1 cellular context compared by ENCODE assay signal in genomic region chr15:72057548-72058091, GRCh38.
TF ChIP-seq lines count a peak whose summit lies in the region.

No MANE protein-coding gene starts in this region.

TF ChIP-seq in K562, 482 proteins besides CTCF, POLR2A, EP300 and RAD21 (continued from another document):
- no peak for TF ChIP-seq ZNF609 (CRISPR knock-in tag; IDR thresholded peaks at IDR 0.05; ENCODE audit: borderline replicate concordance)
- TF ChIP-seq, protein P1, sequence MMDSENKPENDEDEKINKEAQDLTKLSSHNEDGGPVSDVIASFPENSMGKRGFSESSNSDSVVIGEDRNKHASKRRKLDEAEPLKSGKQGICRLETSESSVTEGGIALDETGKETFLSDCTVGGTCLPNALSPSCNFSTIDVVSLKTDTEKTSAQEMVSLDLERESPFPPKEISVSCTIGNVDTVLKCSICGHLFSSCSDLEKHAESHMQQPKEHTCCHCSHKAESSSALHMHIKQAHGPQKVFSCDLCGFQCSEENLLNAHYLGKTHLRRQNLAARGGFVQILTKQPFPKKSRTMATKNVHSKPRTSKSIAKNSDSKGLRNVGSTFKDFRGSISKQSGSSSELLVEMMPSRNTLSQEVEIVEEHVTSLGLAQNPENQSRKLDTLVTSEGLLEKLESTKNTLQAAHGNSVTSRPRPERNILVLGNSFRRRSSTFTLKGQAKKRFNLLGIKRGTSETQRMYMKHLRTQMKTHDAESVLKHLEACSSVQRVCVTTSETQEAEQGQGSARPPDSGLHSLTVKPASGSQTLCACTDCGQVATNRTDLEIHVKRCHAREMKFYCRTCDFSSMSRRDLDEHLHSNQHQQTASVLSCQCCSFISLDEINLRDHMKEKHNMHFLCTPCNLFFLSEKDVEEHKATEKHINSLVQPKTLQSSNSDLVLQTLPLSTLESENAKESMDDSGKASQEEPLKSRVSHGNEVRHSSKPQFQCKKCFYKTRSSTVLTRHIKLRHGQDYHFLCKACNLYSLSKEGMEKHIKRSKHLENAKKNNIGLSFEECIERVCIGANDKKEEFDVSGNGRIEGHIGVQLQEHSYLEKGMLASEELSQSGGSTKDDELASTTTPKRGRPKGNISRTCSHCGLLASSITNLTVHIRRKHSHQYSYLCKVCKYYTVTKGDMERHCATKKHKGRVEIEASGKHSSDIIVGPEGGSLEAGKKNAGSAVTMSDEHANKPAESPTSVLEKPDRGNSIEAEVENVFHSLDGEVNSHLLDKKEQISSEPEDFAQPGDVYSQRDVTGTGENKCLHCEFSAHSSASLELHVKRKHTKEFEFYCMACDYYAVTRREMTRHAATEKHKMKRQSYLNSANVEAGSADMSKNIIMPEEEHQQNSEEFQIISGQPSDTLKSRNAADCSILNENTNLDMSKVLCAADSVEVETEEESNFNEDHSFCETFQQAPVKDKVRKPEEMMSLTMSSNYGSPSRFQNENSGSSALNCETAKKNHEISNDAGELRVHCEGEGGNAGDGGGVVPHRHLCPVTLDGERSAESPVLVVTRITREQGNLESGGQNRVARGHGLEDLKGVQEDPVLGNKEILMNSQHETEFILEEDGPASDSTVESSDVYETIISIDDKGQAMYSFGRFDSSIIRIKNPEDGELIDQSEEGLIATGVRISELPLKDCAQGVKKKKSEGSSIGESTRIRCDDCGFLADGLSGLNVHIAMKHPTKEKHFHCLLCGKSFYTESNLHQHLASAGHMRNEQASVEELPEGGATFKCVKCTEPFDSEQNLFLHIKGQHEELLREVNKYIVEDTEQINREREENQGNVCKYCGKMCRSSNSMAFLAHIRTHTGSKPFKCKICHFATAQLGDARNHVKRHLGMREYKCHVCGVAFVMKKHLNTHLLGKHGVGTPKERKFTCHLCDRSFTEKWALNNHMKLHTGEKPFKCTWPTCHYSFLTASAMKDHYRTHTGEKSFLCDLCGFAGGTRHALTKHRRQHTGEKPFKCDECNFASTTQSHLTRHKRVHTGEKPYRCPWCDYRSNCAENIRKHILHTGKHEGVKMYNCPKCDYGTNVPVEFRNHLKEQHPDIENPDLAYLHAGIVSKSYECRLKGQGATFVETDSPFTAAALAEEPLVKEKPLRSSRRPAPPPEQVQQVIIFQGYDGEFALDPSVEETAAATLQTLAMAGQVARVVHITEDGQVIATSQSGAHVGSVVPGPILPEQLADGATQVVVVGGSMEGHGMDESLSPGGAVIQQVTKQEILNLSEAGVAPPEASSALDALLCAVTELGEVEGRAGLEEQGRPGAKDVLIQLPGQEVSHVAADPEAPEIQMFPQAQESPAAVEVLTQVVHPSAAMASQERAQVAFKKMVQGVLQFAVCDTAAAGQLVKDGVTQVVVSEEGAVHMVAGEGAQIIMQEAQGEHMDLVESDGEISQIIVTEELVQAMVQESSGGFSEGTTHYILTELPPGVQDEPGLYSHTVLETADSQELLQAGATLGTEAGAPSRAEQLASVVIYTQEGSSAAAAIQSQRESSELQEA (IDR thresholded peaks at IDR 0.05; ENCODE audit: low read depth): no peak
- TF ChIP-seq ZFP36 (IDR thresholded peaks at IDR 0.05; ENCODE audit: low read depth, low read length, partially characterized antibody): no peak
- TF ChIP-seq C11orf30 (IDR thresholded peaks at IDR 0.05; ENCODE audit: low read depth): peak; percentile 26; the same call in 1 of the 2 replicates
- TF ChIP-seq FOXK2 (conservative IDR thresholded peaks at IDR 0.05 in 1 of 2, IDR thresholded peaks at IDR 0.05 in 1 of 2; ENCODE audit: low read depth in 2 of 2): no peak
- TF ChIP-seq, protein P2, sequence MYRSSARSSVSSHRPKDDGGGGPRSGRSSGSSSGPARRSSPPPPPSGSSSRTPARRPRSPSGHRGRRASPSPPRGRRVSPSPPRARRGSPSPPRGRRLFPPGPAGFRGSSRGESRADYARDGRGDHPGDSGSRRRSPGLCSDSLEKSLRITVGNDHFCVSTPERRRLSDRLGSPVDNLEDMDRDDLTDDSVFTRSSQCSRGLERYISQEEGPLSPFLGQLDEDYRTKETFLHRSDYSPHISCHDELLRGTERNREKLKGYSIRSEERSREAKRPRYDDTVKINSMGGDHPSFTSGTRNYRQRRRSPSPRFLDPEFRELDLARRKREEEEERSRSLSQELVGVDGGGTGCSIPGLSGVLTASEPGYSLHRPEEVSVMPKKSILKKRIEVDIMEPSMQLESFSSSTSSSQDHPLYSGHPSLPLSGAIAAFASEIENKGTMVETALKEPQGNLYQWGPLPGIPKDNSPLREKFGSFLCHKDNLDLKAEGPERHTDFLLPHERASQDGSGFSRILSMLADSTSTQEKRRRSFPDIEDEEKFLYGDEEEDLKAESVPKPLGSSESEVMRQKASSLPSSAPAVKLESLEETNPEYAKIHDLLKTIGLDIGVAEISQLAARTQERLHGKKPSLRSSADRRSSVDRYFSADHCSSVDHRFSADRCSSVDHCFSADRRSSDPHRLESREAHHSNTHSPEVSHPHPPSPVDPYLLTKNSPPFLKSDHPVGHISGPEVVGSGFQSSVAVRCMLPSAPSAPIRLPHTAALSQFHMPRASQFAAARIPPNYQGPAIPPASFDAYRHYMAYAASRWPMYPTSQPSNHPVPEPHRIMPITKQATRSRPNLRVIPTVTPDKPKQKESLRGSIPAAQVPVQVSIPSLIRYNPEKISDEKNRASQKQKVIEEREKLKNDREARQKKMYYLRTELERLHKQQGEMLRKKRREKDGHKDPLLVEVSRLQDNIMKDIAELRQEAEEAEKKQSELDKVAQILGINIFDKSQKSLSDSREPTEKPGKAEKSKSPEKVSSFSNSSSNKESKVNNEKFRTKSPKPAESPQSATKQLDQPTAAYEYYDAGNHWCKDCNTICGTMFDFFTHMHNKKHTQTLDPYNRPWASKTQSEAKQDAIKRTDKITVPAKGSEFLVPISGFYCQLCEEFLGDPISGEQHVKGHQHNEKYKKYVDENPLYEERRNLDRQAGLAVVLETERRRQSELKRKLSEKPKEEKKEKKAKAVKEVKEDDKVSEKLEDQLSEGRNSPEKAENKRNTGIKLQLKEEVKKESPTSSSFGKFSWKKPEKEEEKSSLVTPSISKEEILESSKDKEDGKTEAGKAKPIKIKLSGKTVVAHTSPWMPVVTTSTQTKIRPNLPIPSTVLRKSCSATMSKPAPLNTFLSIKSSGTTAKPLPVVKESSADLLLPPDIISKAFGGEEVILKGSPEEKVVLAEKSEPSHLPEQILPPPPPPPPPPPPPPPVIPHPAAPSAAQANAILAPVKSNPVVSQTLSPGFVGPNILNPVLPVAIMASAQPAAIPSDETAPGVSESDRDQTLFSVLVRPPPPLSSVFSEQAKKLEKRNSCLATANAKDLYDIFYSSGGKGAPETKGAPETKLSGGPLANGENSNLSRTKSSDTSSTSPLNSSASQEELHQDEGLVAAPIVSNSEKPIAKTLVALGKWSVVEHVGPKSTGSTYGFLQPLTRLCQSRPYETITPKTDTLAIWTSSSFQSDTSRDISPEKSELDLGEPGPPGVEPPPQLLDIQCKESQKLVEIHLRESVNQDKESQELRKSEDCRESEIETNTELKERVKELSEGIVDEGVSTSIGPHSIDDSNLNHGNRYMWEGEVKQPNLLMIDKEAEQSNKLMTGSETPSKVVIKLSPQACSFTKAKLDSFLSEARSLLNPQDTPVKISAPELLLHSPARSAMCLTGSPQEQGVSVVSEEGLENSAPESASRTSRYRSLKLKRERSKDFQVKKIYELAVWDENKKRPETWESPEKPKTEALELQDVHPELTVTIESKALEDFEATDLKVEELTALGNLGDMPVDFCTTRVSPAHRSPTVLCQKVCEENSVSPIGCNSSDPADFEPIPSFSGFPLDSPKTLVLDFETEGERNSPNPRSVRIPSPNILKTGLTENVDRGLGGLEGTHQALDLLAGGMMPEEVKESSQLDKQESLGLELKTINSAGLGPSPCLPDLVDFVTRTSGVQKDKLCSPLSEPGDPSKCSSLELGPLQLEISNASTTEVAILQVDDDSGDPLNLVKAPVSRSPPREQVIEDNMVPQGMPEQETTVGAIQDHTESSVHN (IDR thresholded peaks at IDR 0.05; ENCODE audit: borderline replicate concordance in 1 of 2, low read depth in 1 of 2): no peak
- no peak for TF ChIP-seq FOXM1 (IDR thresholded peaks at IDR 0.05; ENCODE audit: low read depth)
- TF ChIP-seq FOXM1 (CRISPR knock-in tag; IDR thresholded peaks at IDR 0.05; ENCODE audit: low read depth): no peak
- no peak for TF ChIP-seq ATF3 (IDR thresholded peaks at IDR 0.05)
- no peak for TF ChIP-seq ATF3 (CRISPR knock-in tag; conservative IDR thresholded peaks at IDR 0.05)
- no peak for TF ChIP-seq POLR2B (IDR thresholded peaks at IDR 0.05; ENCODE audit: low read depth, partially characterized antibody)
- no peak for TF ChIP-seq ELK3 (CRISPR knock-in tag; IDR thresholded peaks at IDR 0.05)
- TF ChIP-seq MAFK (IDR thresholded peaks at IDR 0.05; ENCODE audit: low read length): peak; percentile 36; the same call in 1 of the 2 replicates
- no peak for TF ChIP-seq POLR2AphosphoS2 (IDR thresholded peaks at IDR 0.05; ENCODE audit: low read length)
- no peak for TF ChIP-seq TGIF2 (CRISPR knock-in tag; IDR thresholded peaks at IDR 0.05)
